Comparison of ENCODE assay signal across 11 cellular contexts in the genomic region with DNA sequence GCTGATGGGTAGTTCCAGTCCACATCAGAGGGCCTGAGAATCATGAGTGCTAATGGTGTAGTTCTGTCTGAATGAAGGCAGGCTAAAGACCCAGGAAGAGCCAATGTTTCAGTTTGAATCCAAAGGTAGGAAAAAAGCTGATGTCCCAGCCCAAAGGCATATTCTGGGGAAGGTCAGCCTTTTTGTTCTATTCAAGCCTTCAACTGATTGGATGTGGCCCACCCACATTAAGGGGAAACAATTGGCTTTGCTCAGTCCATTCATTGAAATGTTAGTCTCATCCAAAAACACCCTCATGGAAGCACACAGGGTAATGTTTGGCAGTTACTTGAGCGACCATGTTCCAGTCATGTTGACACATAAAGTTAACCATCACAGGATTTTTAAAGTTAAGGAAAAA.
"Had no signal": no experiment of that assay in that cellular context is flagged by ENCODE, and none has a peak within 500 bp of the region (broad histone marks: within the 10 kb centered on the region; RNA-seq: fewer than 3 reads in every experiment).

No MANE protein-coding gene starts in this region.

- DNase-seq: GM23248, GOT3, H7, H9, HCEC 1CT, HFFc6 had no signal

- FAIRE-seq: H1, H54 had no signal

- H3K27ac ChIP-seq: GM23248 had no signal

- H2AFZ ChIP-seq: GM23248, GM23338 had no signal

- H3K9me3 Mint-ChIP-seq: GM23338, H9, HFFc6 had no signal

- H3K4me1 ChIP-seq: HAP-1 had no signal

- H3K27ac Mint-ChIP-seq: GM23338, HFFc6 had no signal

- ATAC-seq: GM23338, HCT116 had no signal

- H3K9ac ChIP-seq: GM23248 had no signal

- H3K4me3 Mint-ChIP-seq: GM23338, H9, HFFc6 had no signal

- H3K36me3 ChIP-seq: HAP-1 had no signal

- H3K4me1 Mint-ChIP-seq: GM23338, H9 had no signal

- H3K9me3 ChIP-seq: HAP-1 had no signal

- H3K4me2 ChIP-seq: GM23338 had no signal

- H3K4me3 ChIP-seq: GM23248, GM23338, HAP-1 had no signal
